In the genomic region with DNA sequence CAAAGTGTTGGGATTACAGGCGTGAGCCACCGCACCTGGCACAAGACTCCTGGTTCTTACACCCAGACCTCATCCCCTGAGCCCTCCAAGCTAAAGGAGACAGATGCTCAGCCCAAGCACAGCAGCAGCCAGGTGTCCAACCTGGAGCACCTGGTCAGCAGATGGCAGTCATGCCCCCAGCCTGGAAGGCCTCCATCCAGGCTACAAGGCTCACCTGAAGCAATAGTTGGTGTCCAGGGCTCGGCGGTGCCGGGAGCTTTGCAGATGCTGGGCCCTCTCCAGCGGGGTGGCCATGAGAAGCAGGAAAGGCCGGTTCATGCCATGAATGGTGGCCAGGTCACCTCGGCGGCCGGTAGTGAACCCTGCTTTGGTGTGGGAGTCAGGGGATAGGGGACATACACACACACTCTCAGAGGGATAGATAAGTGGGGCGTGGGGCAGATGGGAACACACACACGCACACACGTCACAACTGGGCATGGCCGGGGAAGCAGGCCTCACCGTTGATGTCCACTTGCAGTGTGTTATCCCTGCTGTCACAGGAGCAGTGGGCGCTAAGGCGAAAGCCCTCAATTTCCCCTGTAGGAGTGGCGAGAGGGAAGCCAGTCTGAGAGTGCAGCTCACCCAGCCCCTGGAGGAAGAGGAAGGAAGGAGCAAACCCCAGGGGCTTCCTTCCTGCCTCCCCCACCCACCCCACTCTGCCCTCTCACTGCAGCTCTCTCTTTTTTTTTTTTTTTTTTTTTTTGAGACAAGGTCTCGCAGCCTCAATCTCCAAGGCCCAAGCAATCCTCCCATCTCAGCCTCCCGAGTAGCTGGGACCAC, we compare ENCODE assay signal across 9 cellular contexts. TPM values are rescaled to one million over a fixed set of nuclear protein-coding genes. Genes with fewer than 3 reads are reported as not detected.
DNase-seq lines count a peak whose midpoint lies in the region; ATAC-seq and TF ChIP-seq lines count a peak whose summit lies in the region.
"Had no signal": no experiment of that assay in that cellular context is flagged by ENCODE, and none has a peak within 500 bp of the region (broad histone marks: within the 10 kb centered on the region; RNA-seq: fewer than 3 reads in every experiment).

No MANE protein-coding gene starts in this region.

- H3K9me2 ChIP-seq in HCT116 (ENCODE audit: insufficient read depth) = no peaks in the 10 kb centered on the region

- BruUV-seq in Caco-2 (replicated peaks; lab: Mats Ljungman, UMichigan) (no TSS peak), HCT116 (replicated peaks; lab: Mats Ljungman, UMichigan) (no TSS peak)

- no peak overlapping the region for H3K4me3 Mint-ChIP-seq in Caco-2 (ENCODE audit: unreplicated experiment)
- peak overlapping the region; percentile 40 for H3K4me3 Mint-ChIP-seq in activated CD8-positive, alpha-beta T cell treated with anti-CD3 and anti-CD28 coated beads, Interleukin-2, amount 10 ng/mL, durations not matched to agents 7 days and 5 days
- H3K4me3 Mint-ChIP-seq in naive thymus-derived CD4-positive, alpha-beta T cell = peak overlapping the region in 9 of 10 donors; percentile 32 to 72 (median 63)

- POLR2A ChIA-PET in Caco-2 (lab: Charles Lee) (no interaction called here), HCT116 (lab: Charles Lee) (no interaction called here)
- POLR2A ChIA-PET in activated CD8-positive, alpha-beta T cell treated with anti-CD3 and anti-CD28 coated beads, Interleukin-2, amount 10 ng/mL, durations not matched to agents 7 days and 5 days (lab: Charles Lee) = interaction anchor here (0.9 kb wide), 1 partner anchor 11 kb away, joined by 5 read pairs; no protein-coding TSS in a partner anchor
- POLR2A ChIA-PET in naive thymus-derived CD4-positive, alpha-beta T cell (lab: Charles Lee) = interaction anchor here (0.6 to 2.2 kb wide), 5 partner anchors 10 to 197 kb away, joined by 3 to 9 read pairs (median 5); no protein-coding TSS in a partner anchor

- H3K4me1 ChIP-seq in Caco-2 (no peaks in the 10 kb centered on the region), HCT116 (ENCODE audit: control insufficient read depth in 1 of 2, insufficient read depth in 2 of 2, low read length in 2 of 2) (peaks cover 0 to 9% of the 10 kb centered on the region in 2 experiments; a peak in 1 of 4 replicates)
- peaks cover 27 to 35% of the 10 kb centered on the region in 2 donors for H3K4me1 ChIP-seq in naive thymus-derived CD4-positive, alpha-beta T cell (ENCODE audit: control insufficient read depth in 2 of 2, insufficient read depth in 2 of 2, low read length in 2 of 2)

- CTCF ChIA-PET in Caco-2 (lab: Charles Lee) (interaction anchor here (0.5 to 1.8 kb wide), 17 partner anchors 11 to 679 kb away, joined by 3 to 19 read pairs (median 4); a partner anchor contains a TSS), HCT116 (lab: Charles Lee) (interaction anchor here (1.0 kb wide), 2 partner anchors 22 to 33 kb away, joined by 3 to 5 read pairs; a partner anchor contains a TSS)
- CTCF ChIA-PET in activated CD8-positive, alpha-beta T cell treated with anti-CD3 and anti-CD28 coated beads, Interleukin-2, amount 10 ng/mL, durations not matched to agents 7 days and 5 days (lab: Charles Lee) = interaction anchor here (1.1 to 1.4 kb wide), 4 partner anchors 9 to 78 kb away, joined by 3 read pairs; a partner anchor contains a TSS
- CTCF ChIA-PET in naive thymus-derived CD4-positive, alpha-beta T cell (lab: Charles Lee) = interaction anchor here (0.6 to 2.3 kb wide), 5 partner anchors 10 to 150 kb away, joined by 3 to 5 read pairs (median 3); no protein-coding TSS in a partner anchor

- H3K27ac Mint-ChIP-seq in Caco-2 (ENCODE audit: unreplicated experiment) = no peak overlapping the region
- H3K27ac Mint-ChIP-seq in activated CD8-positive, alpha-beta T cell treated with anti-CD3 and anti-CD28 coated beads, Interleukin-2, amount 10 ng/mL, durations not matched to agents 7 days and 5 days = peak overlapping the region; percentile 73
- peak overlapping the region in 8 of 9 donors; percentile 24 to 84 (median 70) for H3K27ac Mint-ChIP-seq in naive thymus-derived CD4-positive, alpha-beta T cell

- H3K9me3 Mint-ChIP-seq in Caco-2 (ENCODE audit: unreplicated experiment) = no peaks in the 10 kb centered on the region
- H3K9me3 Mint-ChIP-seq in activated CD8-positive, alpha-beta T cell treated with anti-CD3 and anti-CD28 coated beads, Interleukin-2, amount 10 ng/mL, durations not matched to agents 7 days and 5 days (ENCODE audit: insufficient read depth) = no peaks in the 10 kb centered on the region
- H3K9me3 Mint-ChIP-seq in naive thymus-derived CD4-positive, alpha-beta T cell = peaks cover 0 to 2% (median 0%) of the 10 kb centered on the region in 11 donors

- H3K4me1 Mint-ChIP-seq in Caco-2 (ENCODE audit: low read depth, unreplicated experiment) = no peaks in the 10 kb centered on the region
- H3K4me1 Mint-ChIP-seq in activated CD8-positive, alpha-beta T cell treated with anti-CD3 and anti-CD28 coated beads, Interleukin-2, amount 10 ng/mL, durations not matched to agents 7 days and 5 days (ENCODE audit: low read depth) = peaks cover 54% of the 10 kb centered on the region
- peaks cover 12 to 61% (median 42%) of the 10 kb centered on the region in 7 donors for H3K4me1 Mint-ChIP-seq in naive thymus-derived CD4-positive, alpha-beta T cell

- no peak overlapping the region for H2AFZ ChIP-seq in HCT116 (ENCODE audit: low read depth, low read length, poor library complexity, severe bottlenecking)

- peaks cover 12% of the 10 kb centered on the region for H3K36me3 Mint-ChIP-seq in Caco-2 (ENCODE audit: insufficient read depth, unreplicated experiment)
- H3K36me3 Mint-ChIP-seq in activated CD8-positive, alpha-beta T cell treated with anti-CD3 and anti-CD28 coated beads, Interleukin-2, amount 10 ng/mL, durations not matched to agents 7 days and 5 days (ENCODE audit: low read depth) = peaks cover 67% of the 10 kb centered on the region
- H3K36me3 Mint-ChIP-seq in naive thymus-derived CD4-positive, alpha-beta T cell = peaks cover 5 to 42% (median 24%) of the 10 kb centered on the region in 5 donors

- H3K79me2 ChIP-seq in HCT116 (ENCODE audit: insufficient read depth, low read length) = no peaks in the 10 kb centered on the region

- no peaks in the 10 kb centered on the region for H4K20me1 ChIP-seq in HCT116 (ENCODE audit: insufficient read depth)

- intact Hi-C loops in Caco-2 (cut with micrococcal nuclease; ENCODE audit: unreplicated experiment) (loop anchor here (1.0 to 10.0 kb wide), 3 partner anchors 10 to 223 kb away; no protein-coding TSS in a partner anchor), HCT116 (cut with micrococcal nuclease) (no loop called here)
- intact Hi-C loops in naive thymus-derived CD4-positive, alpha-beta T cell (cut with micrococcal nuclease) = loop anchor here in 1 of 2 donors (1.0 kb wide), 1 partner anchor 9 kb away; no protein-coding TSS in a partner anchor

- TF ChIP-seq RAD21 in HCT116 (IDR thresholded peaks at IDR 0.05; ENCODE audit: low read depth) = peak; percentile 51

- TF ChIP-seq CTCF in Caco-2 (IDR thresholded peaks at IDR 0.05; ENCODE audit: insufficient read depth in 1 of 2, low read depth in 1 of 2, low read length in 1 of 2, severe bottlenecking in 1 of 2, unreplicated experiment in 1 of 2) (peak; percentile 53 to 84), HCT116 (IDR thresholded peaks at IDR 0.05 in 2 of 3, conservative IDR thresholded peaks at IDR 0.05 in 1 of 3; ENCODE audit: borderline replicate concordance in 1 of 3, insufficient read depth in 1 of 3, low read depth in 2 of 3, low read length in 2 of 3) (peak in 2 of 3 experiments; percentile 22 to 31; a peak in 3 of 6 replicates)

- H3K27ac ChIP-seq in HCT116 (ENCODE audit: low read depth, low read length) = no peak overlapping the region
- no peak overlapping the region for H3K27ac ChIP-seq in naive thymus-derived CD4-positive, alpha-beta T cell (ENCODE audit: low read depth, low read length)

- no peaks in the 10 kb centered on the region for H3K27me3 ChIP-seq in Caco-2 (replicated peaks; ENCODE audit: control insufficient read depth, insufficient read depth, low read length)
- no peaks in the 10 kb centered on the region for H3K27me3 ChIP-seq in HCT116 (ENCODE audit: insufficient read depth, low read length)
- no peaks in the 10 kb centered on the region for H3K27me3 ChIP-seq in naive thymus-derived CD4-positive, alpha-beta T cell (ENCODE audit: control insufficient read depth in 2 of 2, insufficient read depth in 2 of 2, low read length in 2 of 2)

- ATAC-seq in HCT116 (peak; percentile 78), GM19397 (IDR thresholded peaks at IDR 0.05; ENCODE audit: unreplicated experiment) (no peak), GM18867 (IDR thresholded peaks at IDR 0.05; ENCODE audit: unreplicated experiment) (no peak)
- ATAC-seq in activated CD8-positive, alpha-beta T cell treated with anti-CD3 and anti-CD28 coated beads, Interleukin-2, amount 10 ng/mL, durations not matched to agents 7 days and 5 days = peak; percentile 68
- ATAC-seq in naive thymus-derived CD4-positive, alpha-beta T cell = peak; percentile 60

- no peak overlapping the region for H3K4me2 ChIP-seq in HCT116 (ENCODE audit: low read length)

- no peaks in the 10 kb centered on the region for H3K27me3 Mint-ChIP-seq in Caco-2 (ENCODE audit: insufficient read depth, unreplicated experiment)
- no peaks in the 10 kb centered on the region for H3K27me3 Mint-ChIP-seq in activated CD8-positive, alpha-beta T cell treated with anti-CD3 and anti-CD28 coated beads, Interleukin-2, amount 10 ng/mL, durations not matched to agents 7 days and 5 days (ENCODE audit: low read depth)
- no peaks in the 10 kb centered on the region for H3K27me3 Mint-ChIP-seq in naive thymus-derived CD4-positive, alpha-beta T cell

- RAD21 ChIA-PET in HCT116 (lab: Charles Lee; ENCODE audit: low non-redundant PET in 1 of 2, low total read pairs in 2 of 2, uncharacterized antibody in 2 of 2, unreplicated experiment in 2 of 2) = no interaction called here

- H3K9me3 ChIP-seq in Caco-2 (no peaks in the 10 kb centered on the region), HCT116 (ENCODE audit: control insufficient read depth in 1 of 2, insufficient read depth in 1 of 2, low read depth in 1 of 2, low read length in 2 of 2) (no peaks in the 10 kb centered on the region)
- H3K9me3 ChIP-seq in naive thymus-derived CD4-positive, alpha-beta T cell (ENCODE audit: control insufficient read depth in 2 of 3, low read length in 3 of 3) = no peaks in the 10 kb centered on the region

- DNase-seq in Caco-2 (peak; percentile 68 to 73), HCT116 (ENCODE audit: low read depth, low spot score) (no peak), foreskin melanocyte (no peak)
- DNase-seq in activated CD8-positive, alpha-beta T cell treated with anti-CD3 and anti-CD28 coated beads, Interleukin-2, amount 10 ng/mL, durations not matched to agents 7 days and 5 days = peak; percentile 58
- DNase-seq in naive thymus-derived CD4-positive, alpha-beta T cell = no peak
- DNase-seq in stimulated activated CD4-positive, alpha-beta T cell treated with anti-CD3 and anti-CD28 coated beads, Interleukin-4, amount 100 ng/mL, for 24 hours = no peak
- DNase-seq: NCI-H524 treated with DMSO at 0.1 percent for 48 hours had no signal

- TF ChIP-seq POLR2A in HCT116 (IDR thresholded peaks at IDR 0.05; ENCODE audit: borderline replicate concordance, extremely low read depth, insufficient read depth, insufficient read length) = no peak

- no peak overlapping the region for H3K9ac ChIP-seq in HCT116 (ENCODE audit: low read length)

- no peak overlapping the region for H3K4me3 ChIP-seq in Caco-2 (ENCODE audit: low read depth, low read length)
- H3K4me3 ChIP-seq in HCT116 (replicated peaks in 1 of 2; ENCODE audit: low read depth in 1 of 2, low read length in 2 of 2) = no peak overlapping the region
- no peak overlapping the region for H3K4me3 ChIP-seq in naive thymus-derived CD4-positive, alpha-beta T cell (ENCODE audit: low read length)

- no peaks in the 10 kb centered on the region for H3K36me3 ChIP-seq in Caco-2 (ENCODE audit: control insufficient read depth, insufficient read depth, low read length)
- H3K36me3 ChIP-seq in HCT116 (ENCODE audit: control insufficient read depth in 1 of 2, insufficient read depth in 2 of 2, low read length in 2 of 2) = peaks cover 7% of the 10 kb centered on the region in 2 experiments
- peaks cover 31 to 82% (median 59%) of the 10 kb centered on the region in 3 experiments for H3K36me3 ChIP-seq in naive thymus-derived CD4-positive, alpha-beta T cell (ENCODE audit: control insufficient read depth in 2 of 3, insufficient read depth in 3 of 3, low read length in 3 of 3)

RNA-seq across cellular contexts. Expression of a gene that starts 11.8 kb away (rescaled TPM):
- 15.0 and 15.3 TPM in 2 replicates for total RNA-seq in Caco-2 (2022)
- 54.6 TPM for total RNA-seq in HCT116 (2021; ENCODE audit: unreplicated experiment)
- polyA plus RNA-seq in HCT116 (2012) = 45.7 and 49.9 TPM in 2 replicates
- 100 to 1,000 TPM; 210 to 231 TPM for total RNA-seq in activated CD8-positive, alpha-beta T cell treated with anti-CD3 and anti-CD28 coated beads, Interleukin-2, amount 10 ng/mL, durations not matched to agents 7 days and 5 days
- 100 to 1,000 TPM in 3 of 5 experiments, 10 to 100 TPM in 2; 91.2 to 322 (median 185) TPM for total RNA-seq in naive thymus-derived CD4-positive, alpha-beta T cell
- polyA plus RNA-seq in naive thymus-derived CD4-positive, alpha-beta T cell = 10 to 100 TPM; 31.4 to 62.3 TPM

RNA-seq across cellular contexts. Expression of a gene that starts 22.1 kb away (rescaled TPM):
- total RNA-seq in Caco-2 (2022) = 3.6 and 4.0 TPM in 2 replicates
- total RNA-seq in HCT116 (2021; ENCODE audit: unreplicated experiment) = 7.3 TPM
- polyA plus RNA-seq in HCT116 (2012) = 9.7 and 11.1 TPM in 2 replicates
- total RNA-seq in activated CD8-positive, alpha-beta T cell treated with anti-CD3 and anti-CD28 coated beads, Interleukin-2, amount 10 ng/mL, durations not matched to agents 7 days and 5 days = 10 to 100 TPM; 10.6 to 12.8 TPM
- total RNA-seq in naive thymus-derived CD4-positive, alpha-beta T cell = 10 to 100 TPM; 11.6 to 38.9 (median 12.5) TPM
- 10 to 100 TPM; 18.0 to 20.5 TPM for polyA plus RNA-seq in naive thymus-derived CD4-positive, alpha-beta T cell

RNA-seq across cellular contexts. Expression of a gene that starts 31.9 kb away (rescaled TPM):
- total RNA-seq in Caco-2 (2022) (47.1 and 47.8 TPM in 2 replicates), HCT116 (2021; ENCODE audit: unreplicated experiment) (23.0 TPM)
- 19.4 and 21.3 TPM in 2 replicates for polyA plus RNA-seq in HCT116 (2012)
- 10 to 100 TPM; 33.5 to 36.1 TPM for total RNA-seq in activated CD8-positive, alpha-beta T cell treated with anti-CD3 and anti-CD28 coated beads, Interleukin-2, amount 10 ng/mL, durations not matched to agents 7 days and 5 days
- 10 to 100 TPM; 35.9 to 56.5 (median 49.1) TPM for total RNA-seq in naive thymus-derived CD4-positive, alpha-beta T cell
- polyA plus RNA-seq in naive thymus-derived CD4-positive, alpha-beta T cell = 10 to 100 TPM; 22.3 to 27.6 TPM

RNA-seq across cellular contexts. Expression of a gene that starts 34.5 kb away (rescaled TPM):
- total RNA-seq in Caco-2 (2022) = 1.4 and 2.2 TPM in 2 replicates
- total RNA-seq in HCT116 (2021; ENCODE audit: unreplicated experiment) = 4.4 TPM
- 6.8 and 6.9 TPM in 2 replicates for polyA plus RNA-seq in HCT116 (2012)
- 1 to 10 TPM; 5.3 to 6.4 TPM for total RNA-seq in activated CD8-positive, alpha-beta T cell treated with anti-CD3 and anti-CD28 coated beads, Interleukin-2, amount 10 ng/mL, durations not matched to agents 7 days and 5 days
- 10 to 100 TPM in 4 of 5 experiments, 1 to 10 TPM in 1; 8.2 to 18.1 (median 16.0) TPM for total RNA-seq in naive thymus-derived CD4-positive, alpha-beta T cell
- 1 to 10 TPM; 5.2 to 8.6 TPM for polyA plus RNA-seq in naive thymus-derived CD4-positive, alpha-beta T cell

RNA-seq across cellular contexts. Expression of a gene that starts 55.3 kb away (rescaled TPM):
- total RNA-seq in Caco-2 (2022) (36.6 and 37.3 TPM in 2 replicates), HCT116 (2021; ENCODE audit: unreplicated experiment) (57.5 TPM)
- 77.4 and 78.2 TPM in 2 replicates for polyA plus RNA-seq in HCT116 (2012)
- 10 to 100 TPM; 25.3 to 26.6 TPM for total RNA-seq in activated CD8-positive, alpha-beta T cell treated with anti-CD3 and anti-CD28 coated beads, Interleukin-2, amount 10 ng/mL, durations not matched to agents 7 days and 5 days
- total RNA-seq in naive thymus-derived CD4-positive, alpha-beta T cell = 10 to 100 TPM; 15.0 to 37.5 (median 20.6) TPM
- polyA plus RNA-seq in naive thymus-derived CD4-positive, alpha-beta T cell = 10 to 100 TPM; 76.0 to 84.8 TPM

Comparison
In these comparisons a context has a peak if more than half of its experiments do, and no peak if none do; other contexts are left out.
1. DNase-seq: peak in Caco-2 (2 of 2) and activated CD8-positive, alpha-beta T cell treated with anti-CD3 and anti-CD28 coated beads, Interleukin-2, amount 10 ng/mL, durations not matched to agents 7 days and 5 days (single experiment); none in HCT116 (single experiment), naive thymus-derived CD4-positive, alpha-beta T cell (0 of 9), foreskin melanocyte (single experiment) and stimulated activated CD4-positive, alpha-beta T cell treated with anti-CD3 and anti-CD28 coated beads, Interleukin-4, amount 100 ng/mL, for 24 hours (single experiment).
2. ATAC-seq: peak in HCT116 (single experiment), activated CD8-positive, alpha-beta T cell treated with anti-CD3 and anti-CD28 coated beads, Interleukin-2, amount 10 ng/mL, durations not matched to agents 7 days and 5 days (single experiment) and naive thymus-derived CD4-positive, alpha-beta T cell (single experiment); none in GM19397 (single experiment) and GM18867 (single experiment).
3. POLR2A ChIA-PET loops: an anchor here in activated CD8-positive, alpha-beta T cell treated with anti-CD3 and anti-CD28 coated beads, Interleukin-2, amount 10 ng/mL, durations not matched to agents 7 days and 5 days (0.9 kb wide) and naive thymus-derived CD4-positive, alpha-beta T cell (0.6 to 2.2 kb wide); none called in Caco-2 and HCT116.